In genomic region chr2:73272270-73272669, GRCh38 we compare ENCODE assay signal across 32 cellular contexts. TPM values are rescaled to one million over a fixed set of nuclear protein-coding genes. Genes with fewer than 3 reads are reported as not detected.
"Had no signal": no experiment of that assay in that cellular context is flagged by ENCODE, and none has a peak within 500 bp of the region (broad histone marks: within the 10 kb centered on the region; RNA-seq: fewer than 3 reads in every experiment).

No MANE protein-coding gene starts in this region.

- H3K4me3 Mint-ChIP-seq: mesothelial cell of epicardium; naive B cell; nephron; neural crest cell; stimulated activated memory B cell treated with anti-CD40 and anti-IgM and Interleukin-4, amounts not matched to agents 10 μg/mL and 1 μg/mL and 100 μg/mL, for 72 hours; stimulated activated naive CD8-positive, alpha-beta T cell treated with anti-CD3 and anti-CD28 coated beads, Interleukin-15, Interleukin-2, amounts not matched to agents 100 ng/mL and 50 ng/mL, for 24 hours had no signal

- H3K9me3 ChIP-seq: pancreas, prostate gland, sigmoid colon, spleen, suprapubic skin, thoracic aorta, uterus had no signal

- H3K27ac Mint-ChIP-seq: mesothelial cell of epicardium; nephron; stimulated activated memory B cell treated with anti-CD40 and anti-IgM and Interleukin-4, amounts not matched to agents 10 μg/mL and 1 μg/mL and 100 μg/mL, for 72 hours; stimulated activated naive CD8-positive, alpha-beta T cell treated with anti-CD3 and anti-CD28 coated beads, Interleukin-15, Interleukin-2, amounts not matched to agents 100 ng/mL and 50 ng/mL, for 24 hours had no signal

- H3K36me3 ChIP-seq: heart right ventricle, left ventricle myocardium inferior, pancreas, prostate gland, sigmoid colon, suprapubic skin, thoracic aorta, tibial artery, uterus had no signal

- H3K36me3 Mint-ChIP-seq: mesothelial cell of epicardium had no signal

- H3K27ac ChIP-seq: heart right ventricle, hepatocyte, left ventricle myocardium inferior, pancreas, prostate gland, sigmoid colon, spleen, suprapubic skin, thoracic aorta, tibial artery, uterus had no signal

- H3K79me2 ChIP-seq: hepatocyte had no signal

- DNase-seq: heart right ventricle; islet precursor cell; left ventricle myocardium inferior; mesendoderm; naive B cell; pancreas; posterior cingulate gyrus; retina; right cardiac atrium; sigmoid colon; small intestine; spleen; stimulated activated CD4-positive, alpha-beta T cell treated with anti-CD3 and anti-CD28 coated beads, Interleukin-4, amount 100 ng/mL, for 4 hours; stimulated activated CD8-positive, alpha-beta memory T cell treated with anti-CD3 and anti-CD28 coated beads, Interleukin-4, amount 100 ng/mL, for 48 hours; tibial artery; trophoblast cell; uterus had no signal

- H3K4me2 ChIP-seq: hepatocyte had no signal

- H3K27me3 ChIP-seq: pancreas, uterus had no signal

- H3K9me3 Mint-ChIP-seq: mesothelial cell of epicardium; neural crest cell; stimulated activated memory B cell treated with anti-CD40 and anti-IgM and Interleukin-4, amounts not matched to agents 10 μg/mL and 1 μg/mL and 100 μg/mL, for 72 hours; stimulated activated naive CD8-positive, alpha-beta T cell treated with anti-CD3 and anti-CD28 coated beads, Interleukin-15, Interleukin-2, amounts not matched to agents 100 ng/mL and 50 ng/mL, for 24 hours had no signal

- H3K27me3 Mint-ChIP-seq: stimulated activated memory B cell treated with anti-CD40 and anti-IgM and Interleukin-4, amounts not matched to agents 10 μg/mL and 1 μg/mL and 100 μg/mL, for 72 hours; stimulated activated naive CD8-positive, alpha-beta T cell treated with anti-CD3 and anti-CD28 coated beads, Interleukin-15, Interleukin-2, amounts not matched to agents 100 ng/mL and 50 ng/mL, for 24 hours had no signal

- H3K4me3 ChIP-seq: heart right ventricle, hepatocyte, left ventricle myocardium inferior, lung, pancreas, prostate gland, sigmoid colon, spleen, suprapubic skin, thoracic aorta, tibial artery, uterus had no signal

- H2AFZ ChIP-seq: hepatocyte had no signal

- ATAC-seq: heart right ventricle; pancreas; right cardiac atrium; stimulated activated memory B cell treated with anti-CD40 and anti-IgM and Interleukin-4, amounts not matched to agents 10 μg/mL and 1 μg/mL and 100 μg/mL, for 72 hours had no signal

RNA-seq across cellular contexts. Expression of gene EGR4, which starts 21.1 kb away (rescaled TPM):
- total RNA-seq: kidney epithelial cell, left ventricle myocardium inferior, lower leg skin, lung, neural crest cell, omental fat pad, right cardiac atrium, spleen, subcutaneous adipose tissue, suprapubic skin, thoracic aorta, ureter, uterus had no signal
